27 cellular contexts compared by ENCODE assay signal in genomic region chr14:37545174-37545573, GRCh38. TPM values are rescaled to one million over a fixed set of nuclear protein-coding genes. Genes with fewer than 3 reads are reported as not detected.
DNase-seq lines count a peak whose midpoint lies in the region; ATAC-seq and TF ChIP-seq lines count a peak whose summit lies in the region.
"Had no signal": no experiment of that assay in that cellular context is flagged by ENCODE, and none has a peak within 500 bp of the region (broad histone marks: within the 10 kb centered on the region; RNA-seq: fewer than 3 reads in every experiment).

No MANE protein-coding gene starts in this region.

- no peak overlapping the region for H3K27ac Mint-ChIP-seq in Calu3 (ENCODE audit: unreplicated experiment)
- no peak overlapping the region for H3K27ac Mint-ChIP-seq in progenitor cell of endocrine pancreas
- H3K27ac Mint-ChIP-seq: activated CD4-positive, alpha-beta memory T cell treated with anti-CD3 and anti-CD28 coated beads for 36 hours; activated T-helper 17 cell treated with anti-CD3 and anti-CD28 coated beads, Interleukin-2, amount 50 U/mL, for 72 hours; CD4-positive, alpha-beta memory T cell; nephron progenitor cell; type B pancreatic cell had no signal

- CTCF ChIA-PET in Calu3 (lab: Charles Lee) = no interaction called here

- H3K4me1 Mint-ChIP-seq in Calu3 (ENCODE audit: low read depth, unreplicated experiment) (peaks cover 26% of the 10 kb centered on the region), progenitor cell of endocrine pancreas (ENCODE audit: low read depth) (peaks cover 33% of the 10 kb centered on the region)
- H3K4me1 Mint-ChIP-seq: activated T-helper 17 cell treated with anti-CD3 and anti-CD28 coated beads, Interleukin-2, amount 50 U/mL, for 72 hours; CD4-positive, alpha-beta memory T cell had no signal

- H3K4me3 Mint-ChIP-seq in Calu3 (ENCODE audit: low read depth, unreplicated experiment) (no peak overlapping the region), progenitor cell of endocrine pancreas (ENCODE audit: low read depth) (no peak overlapping the region)
- H3K4me3 Mint-ChIP-seq: activated CD4-positive, alpha-beta memory T cell treated with anti-CD3 and anti-CD28 coated beads for 36 hours; activated T-helper 17 cell treated with anti-CD3 and anti-CD28 coated beads, Interleukin-2, amount 50 U/mL, for 72 hours; CD4-positive, alpha-beta memory T cell; nephron progenitor cell; type B pancreatic cell had no signal

- peak; percentile 52 for ATAC-seq in esophagus mucosa
- ATAC-seq: activated CD4-positive, CD25-positive, alpha-beta regulatory T cell treated with anti-CD3 and anti-CD28 coated beads, Interleukin-2, amount 50 U/mL, for 24 hours; activated T-helper 17 cell treated with anti-CD3 and anti-CD28 coated beads, Interleukin-2, amount 50 U/mL, for 72 hours had no signal

- no TSS peak for BruUV-seq in Calu3 (replicated peaks; lab: Mats Ljungman, UMichigan)

- peaks cover 5% of the 10 kb centered on the region for H3K36me3 Mint-ChIP-seq in Calu3 (ENCODE audit: insufficient read depth, unreplicated experiment)
- H3K36me3 Mint-ChIP-seq in progenitor cell of endocrine pancreas (ENCODE audit: insufficient read depth) = no peaks in the 10 kb centered on the region
- H3K36me3 Mint-ChIP-seq: activated CD4-positive, alpha-beta memory T cell treated with anti-CD3 and anti-CD28 coated beads for 36 hours; CD4-positive, alpha-beta memory T cell; type B pancreatic cell had no signal

- DNase-seq in Calu3 = no peak
- peak; percentile 51 for DNase-seq in NCI-H460 (ENCODE audit: extremely low read depth, low read depth)
- DNase-seq in progenitor cell of endocrine pancreas (ENCODE audit: low spot score, unreplicated experiment) = no peak
- DNase-seq in NCI-H2171 treated with DMSO at 0.1 percent for 48 hours (lab: John Stamatoyannopoulos, UW) = no peak
- no peak for DNase-seq in activated CD4-positive, alpha-beta T cell treated with anti-CD3 and anti-CD28 coated beads, Interleukin-2, amount 50 U/mL, for 1 hour
- no peak for DNase-seq in NCI-H1105 (lab: John Stamatoyannopoulos, UW)
- DNase-seq: activated CD4-positive, alpha-beta memory T cell treated with anti-CD3 and anti-CD28 coated beads for 36 hours; activated CD8-positive, alpha-beta memory T cell treated with anti-CD3 and anti-CD28 coated beads, Interleukin-2, amount 50 U/mL, for 4 hours; activated naive CD4-positive, alpha-beta T cell treated with anti-CD3 and anti-CD28 coated beads, Interleukin-2, amount 50 U/mL, for 16 hours; CD4-positive, alpha-beta memory T cell; cortex of kidney; DMS 273 treated with DMSO at 0.1 percent for 48 hours; head of caudate nucleus; Karpas-422; kidney glomerular epithelial cell; NCI-H1048; NCI-H1694 treated with DMSO at 0.1 percent for 48 hours; NCI-H526 treated with DMSO at 0.1 percent for 48 hours; nephron progenitor cell; ovary; spleen had no signal

- intact Hi-C loops in Calu3 (cut with micrococcal nuclease; ENCODE audit: unreplicated experiment) = loop anchor here (5.0 kb wide), 3 partner anchors 37 to 298 kb away; no protein-coding TSS in a partner anchor

- H3K9me3 Mint-ChIP-seq in Calu3 (ENCODE audit: low read depth, unreplicated experiment) (no peaks in the 10 kb centered on the region), progenitor cell of endocrine pancreas (ENCODE audit: low read depth) (no peaks in the 10 kb centered on the region)
- H3K9me3 Mint-ChIP-seq: activated CD4-positive, alpha-beta memory T cell treated with anti-CD3 and anti-CD28 coated beads for 36 hours; activated T-helper 17 cell treated with anti-CD3 and anti-CD28 coated beads, Interleukin-2, amount 50 U/mL, for 72 hours; CD4-positive, alpha-beta memory T cell; nephron progenitor cell; type B pancreatic cell had no signal

- H3K27me3 Mint-ChIP-seq in Calu3 (ENCODE audit: unreplicated experiment) (no peaks in the 10 kb centered on the region), progenitor cell of endocrine pancreas (no peaks in the 10 kb centered on the region)
- H3K27me3 Mint-ChIP-seq: activated CD4-positive, alpha-beta memory T cell treated with anti-CD3 and anti-CD28 coated beads for 36 hours; activated T-helper 17 cell treated with anti-CD3 and anti-CD28 coated beads, Interleukin-2, amount 50 U/mL, for 72 hours; CD4-positive, alpha-beta memory T cell; type B pancreatic cell had no signal

- TF ChIP-seq CTCF in Calu3 (IDR thresholded peaks at IDR 0.05; ENCODE audit: unreplicated experiment) (peak; percentile 33), progenitor cell of endocrine pancreas (IDR thresholded peaks at IDR 0.05; ENCODE audit: unreplicated experiment) (peak; percentile 15)

RNA-seq across cellular contexts. Expression of gene FOXA1, which starts 49.9 kb away (rescaled TPM):
- total RNA-seq in Calu3 (2022) (108 and 131 TPM in 2 replicates), esophagus mucosa (14.6 TPM), progenitor cell of endocrine pancreas (187 and 196 TPM in 2 replicates)
- total RNA-seq in NCI-H460 (2014; rRNA removed; shearing (Covaris generic)) = 29.6 and 30.0 TPM in 2 replicates
- polyA plus RNA-seq in NCI-H460 (2014; cell fraction: nucleus; rRNA removed) = 31.6 and 36.5 TPM in 2 replicates
- total RNA-seq: CD4-positive, alpha-beta memory T cell; spleen had no signal
- polyA plus RNA-seq: CD4-positive, alpha-beta memory T cell; ovary; spleen had no signal

RNA-seq across cellular contexts. Expression of gene TTC6, which starts 50.3 kb away (rescaled TPM):
- total RNA-seq in Calu3 (2022) (13.4 and 13.8 TPM in 2 replicates), esophagus mucosa (1.3 TPM), progenitor cell of endocrine pancreas (39.3 and 46.7 TPM in 2 replicates)
- total RNA-seq in NCI-H460 (2014; rRNA removed; shearing (Covaris generic)) = 3.1 and 5.1 TPM in 2 replicates
- 2.5 and 14.2 TPM in 2 replicates for polyA plus RNA-seq in NCI-H460 (2014; cell fraction: nucleus; rRNA removed)
- total RNA-seq: activated CD4-positive, alpha-beta memory T cell treated with anti-CD3 and anti-CD28 coated beads for 36 hours; activated T-helper 17 cell treated with anti-CD3 and anti-CD28 coated beads, Interleukin-2, amount 50 U/mL, for 72 hours; CD4-positive, alpha-beta memory T cell; SJSA1; spleen had no signal
- polyA plus RNA-seq: CD4-positive, alpha-beta memory T cell; fibroblast of lung; ovary; spleen had no signal
